ENCODE assay signal across 1 cellular context in genomic region chr7:19747740-19748339, GRCh38.
TF ChIP-seq lines count a peak whose summit lies in the region.

No MANE protein-coding gene starts in this region.

TF ChIP-seq in endothelial cell of umbilical vein, 7 proteins besides CTCF, POLR2A, EP300 and RAD21:
- TF ChIP-seq FOS (IDR thresholded peaks at IDR 0.05; ENCODE audit: borderline replicate concordance, insufficient read depth, low read length) (no peak), JUN (IDR thresholded peaks at IDR 0.05; ENCODE audit: borderline replicate concordance, insufficient read depth, insufficient read length, low read depth) (no peak), GATA2 (IDR thresholded peaks at IDR 0.05; ENCODE audit: insufficient read depth, insufficient read length, low read depth, low read length) (no peak), MYC (IDR thresholded peaks at IDR 0.05; ENCODE audit: low read depth, low read length) (no peak), MAX (IDR thresholded peaks at IDR 0.05; ENCODE audit: insufficient read depth, insufficient read length) (no peak), POLR2AphosphoS5 (IDR thresholded peaks at IDR 0.05; ENCODE audit: insufficient read depth, low read depth, low read length) (no peak), EZH2 (IDR thresholded peaks at IDR 0.05; ENCODE audit: borderline replicate concordance, low read depth, low read length, severe bottlenecking) (no peak)
